ENCODE assay signal across 12 cellular contexts in genomic region chr14:22131749-22132476, GRCh38.
A peak's percentile ranks its signal among the peaks of the same experiment; 100 is the strongest.
DNase-seq lines count a peak whose midpoint lies in the region; ATAC-seq and TF ChIP-seq lines count a peak whose summit lies in the region.
"Had no signal": no experiment of that assay in that cellular context is flagged by ENCODE, and none has a peak within 500 bp of the region (broad histone marks: within the 10 kb centered on the region; RNA-seq: fewer than 3 reads in every experiment).

No MANE protein-coding gene starts in this region.

- no peak for ATAC-seq in GM18511 (IDR thresholded peaks at IDR 0.05; ENCODE audit: unreplicated experiment)
- ATAC-seq in HG02938 (IDR thresholded peaks at IDR 0.05; ENCODE audit: unreplicated experiment) = no peak
- no peak for ATAC-seq in GM19455 (IDR thresholded peaks at IDR 0.05; ENCODE audit: unreplicated experiment)
- no peak for ATAC-seq in activated T-helper 17 cell treated with anti-CD3 and anti-CD28 coated beads, Interleukin-2, amount 50 U/mL, for 72 hours (replicated peaks)

- peak; percentile 44 to 51 for TF ChIP-seq CTCF in Caco-2 (IDR thresholded peaks at IDR 0.05; ENCODE audit: insufficient read depth in 1 of 2, low read depth in 1 of 2, low read length in 1 of 2, severe bottlenecking in 1 of 2, unreplicated experiment in 1 of 2)

- intact Hi-C loops in Caco-2 (cut with micrococcal nuclease; ENCODE audit: unreplicated experiment) = no loop called here

- H3K4me1 ChIP-seq in Caco-2 = no peaks in the 10 kb centered on the region
- H3K4me1 ChIP-seq: thyroid gland had no signal

- peaks cover 10% of the 10 kb centered on the region for H3K9me3 Mint-ChIP-seq in Caco-2 (ENCODE audit: unreplicated experiment)
- H3K9me3 Mint-ChIP-seq in immature natural killer cell = peaks cover 2 to 8% (median 6%) of the 10 kb centered on the region in 6 donors
- H3K9me3 Mint-ChIP-seq in activated T-helper 17 cell treated with anti-CD3 and anti-CD28 coated beads, Interleukin-2, amount 50 U/mL, for 72 hours = no peaks in the 10 kb centered on the region

- peaks cover 10% of the 10 kb centered on the region for H3K9me3 ChIP-seq in Caco-2
- H3K9me3 ChIP-seq: neutrophil, thyroid gland had no signal

- H3K27ac Mint-ChIP-seq in Caco-2 (ENCODE audit: unreplicated experiment) (no peak overlapping the region), immature natural killer cell (no peak overlapping the region)
- H3K27ac Mint-ChIP-seq in activated T-helper 17 cell treated with anti-CD3 and anti-CD28 coated beads, Interleukin-2, amount 50 U/mL, for 72 hours = no peak overlapping the region
- H3K27ac Mint-ChIP-seq: brain had no signal

- H3K4me3 Mint-ChIP-seq in Caco-2 (ENCODE audit: unreplicated experiment) = no peak overlapping the region
- no peak overlapping the region for H3K4me3 Mint-ChIP-seq in immature natural killer cell
- H3K4me3 Mint-ChIP-seq in activated T-helper 17 cell treated with anti-CD3 and anti-CD28 coated beads, Interleukin-2, amount 50 U/mL, for 72 hours = no peak overlapping the region
- H3K4me3 Mint-ChIP-seq: brain had no signal

- CTCF ChIA-PET in Caco-2 (lab: Charles Lee) = interaction anchor here (1.7 kb wide), 1 partner anchor 69 kb away, joined by 6 read pairs; no protein-coding TSS in a partner anchor

- POLR2A ChIA-PET in Caco-2 (lab: Charles Lee) = no interaction called here

- H3K36me3 Mint-ChIP-seq in Caco-2 (ENCODE audit: insufficient read depth, unreplicated experiment) (no peaks in the 10 kb centered on the region), immature natural killer cell (peaks cover 0 to 5% (median 4%) of the 10 kb centered on the region in 3 donors)
- H3K36me3 Mint-ChIP-seq in activated T-helper 17 cell treated with anti-CD3 and anti-CD28 coated beads, Interleukin-2, amount 50 U/mL, for 72 hours (ENCODE audit: low read depth) = no peaks in the 10 kb centered on the region
- H3K36me3 Mint-ChIP-seq: brain had no signal

- H3K36me3 ChIP-seq in Caco-2 (ENCODE audit: control insufficient read depth, insufficient read depth, low read length) = no peaks in the 10 kb centered on the region
- H3K36me3 ChIP-seq: neutrophil, thyroid gland had no signal

- no TSS peak for BruUV-seq in Caco-2 (replicated peaks; lab: Mats Ljungman, UMichigan)

- no peak overlapping the region for H3K4me3 ChIP-seq in Caco-2 (ENCODE audit: low read depth, low read length)
- H3K4me3 ChIP-seq: thyroid gland had no signal

- H3K27me3 Mint-ChIP-seq in Caco-2 (ENCODE audit: insufficient read depth, unreplicated experiment) = peaks cover 11% of the 10 kb centered on the region
- H3K27me3 Mint-ChIP-seq in immature natural killer cell (ENCODE audit: low read depth in 3 of 3) = peaks cover 5 to 19% (median 11%) of the 10 kb centered on the region in 3 donors
- H3K27me3 Mint-ChIP-seq in activated T-helper 17 cell treated with anti-CD3 and anti-CD28 coated beads, Interleukin-2, amount 50 U/mL, for 72 hours = no peaks in the 10 kb centered on the region

- no peaks in the 10 kb centered on the region for H3K4me1 Mint-ChIP-seq in Caco-2 (ENCODE audit: low read depth, unreplicated experiment)
- no peaks in the 10 kb centered on the region for H3K4me1 Mint-ChIP-seq in immature natural killer cell
- H3K4me1 Mint-ChIP-seq in activated T-helper 17 cell treated with anti-CD3 and anti-CD28 coated beads, Interleukin-2, amount 50 U/mL, for 72 hours = no peaks in the 10 kb centered on the region
- H3K4me1 Mint-ChIP-seq: brain had no signal

- H3K27me3 ChIP-seq in Caco-2 (replicated peaks; ENCODE audit: control insufficient read depth, insufficient read depth, low read length) = no peaks in the 10 kb centered on the region
- H3K27me3 ChIP-seq: neutrophil, thyroid gland had no signal

- DNase-seq in Caco-2 (peak in 1 of 2 experiments; percentile 37), H4 (ENCODE audit: low spot score) (peak; percentile 14), immature natural killer cell (peak in 2 of 3 donors; percentile 9)
- DNase-seq in activated CD4-positive, alpha-beta T cell treated with anti-CD3 and anti-CD28 coated beads, Interleukin-2, amount 50 U/mL, for 48 hours = peak; percentile 26 to 42
- DNase-seq: NCI-H510A, thyroid gland had no signal
